ENCODE assay signal across 14 cellular contexts in the genomic region with DNA sequence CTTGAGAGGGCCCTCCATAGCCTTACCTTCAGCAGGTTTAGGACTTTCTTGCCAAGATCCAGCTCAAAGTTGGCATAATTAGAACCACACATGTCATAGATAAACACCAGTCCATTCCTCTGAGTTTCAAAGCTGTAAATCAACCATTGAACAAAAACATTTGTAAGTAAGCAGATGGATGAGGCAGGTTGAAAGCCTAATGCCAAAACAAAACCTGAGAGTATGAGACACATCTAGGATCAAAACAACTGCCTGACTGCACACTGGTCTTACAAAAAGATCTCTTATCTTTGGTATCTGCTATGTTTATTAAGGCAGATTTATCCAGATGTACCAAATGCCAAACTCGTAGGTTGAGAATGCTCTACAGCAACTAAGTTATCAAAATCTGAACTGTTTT.
DNase-seq lines count a peak whose midpoint lies in the region; ATAC-seq, FAIRE-seq and TF ChIP-seq lines count a peak whose summit lies in the region.
"Had no signal": no experiment of that assay in that cellular context is flagged by ENCODE, and none has a peak within 500 bp of the region (broad histone marks: within the 10 kb centered on the region; RNA-seq: fewer than 3 reads in every experiment).

No MANE protein-coding gene starts in this region.

- RAD21 ChIA-PET in HCT116 (lab: Charles Lee; ENCODE audit: low non-redundant PET in 1 of 2, low total read pairs in 2 of 2, uncharacterized antibody in 2 of 2, unreplicated experiment in 2 of 2): no interaction called here

- no peaks in the 10 kb centered on the region for H4K20me1 ChIP-seq in HCT116 (ENCODE audit: insufficient read depth)

- CTCF ChIA-PET in A549 (lab: Yijun Ruan, JAX) (interaction anchor here (0.6 to 2.1 kb wide), 5 partner anchors 8 to 1101 kb away, joined by 3 to 10 read pairs (median 3); no protein-coding TSS in a partner anchor), HCT116 (lab: Charles Lee) (no interaction called here), Caco-2 (lab: Charles Lee) (no interaction called here)
- CTCF ChIA-PET in activated CD8-positive, alpha-beta T cell treated with anti-CD3 and anti-CD28 coated beads, Interleukin-2, amount 10 ng/mL, durations not matched to agents 7 days and 5 days (lab: Charles Lee): interaction anchor here (1.1 to 1.2 kb wide), 2 partner anchors 15 to 124 kb away, joined by 3 read pairs; no protein-coding TSS in a partner anchor

- peaks cover 15% of the 10 kb centered on the region for H3K4me1 ChIP-seq in A549
- peaks cover 9 to 27% of the 10 kb centered on the region in 2 experiments for H3K4me1 ChIP-seq in HCT116 (ENCODE audit: control insufficient read depth in 1 of 2, insufficient read depth in 2 of 2, low read length in 2 of 2)
- no peaks in the 10 kb centered on the region for H3K4me1 ChIP-seq in Caco-2

- DNase-seq in A549 (ENCODE audit: low read depth in 1 of 2, low spot score in 1 of 2): no peak
- no peak for DNase-seq in HCT116 (ENCODE audit: low read depth, low spot score)
- peak; percentile 4 to 28 for DNase-seq in foreskin fibroblast
- no peak for DNase-seq in activated CD8-positive, alpha-beta T cell treated with anti-CD3 and anti-CD28 coated beads, Interleukin-2, amount 10 ng/mL, durations not matched to agents 7 days and 5 days
- DNase-seq in Caco-2: no peak
- DNase-seq in cortex of kidney (lab: John Stamatoyannopoulos, UW): no peak
- DNase-seq: C1 segment of cervical spinal cord, KBM-7, NCI-H1436, NCI-H2081, NCI-H524 treated with DMSO at 0.1 percent for 48 hours had no signal

- no peak overlapping the region for H2AFZ ChIP-seq in HCT116 (ENCODE audit: low read depth, low read length, poor library complexity, severe bottlenecking)

- WGBS in A549 (ENCODE audit: missing lambda C conversion rate): 81% methylated on average over 1 of the region's 1 CpG

- peak overlapping the region in 1 of 2 experiments; percentile 29; a peak in 1 of 6 replicates for H3K27ac ChIP-seq in A549
- H3K27ac ChIP-seq in HCT116 (ENCODE audit: low read depth, low read length): peak overlapping the region; percentile 34; the same call in 1 of the 2 replicates

- H3K4me1 Mint-ChIP-seq in activated T-helper 17 cell treated with anti-CD3 and anti-CD28 coated beads, Interleukin-2, amount 50 U/mL, for 72 hours: no peaks in the 10 kb centered on the region
- no peaks in the 10 kb centered on the region for H3K4me1 Mint-ChIP-seq in activated CD8-positive, alpha-beta T cell treated with anti-CD3 and anti-CD28 coated beads, Interleukin-2, amount 10 ng/mL, durations not matched to agents 7 days and 5 days (ENCODE audit: low read depth)
- H3K4me1 Mint-ChIP-seq in Caco-2 (ENCODE audit: low read depth, unreplicated experiment): no peaks in the 10 kb centered on the region

- ATAC-seq in A549 (no peak), HCT116 (no peak), HG02852 (IDR thresholded peaks at IDR 0.05; ENCODE audit: unreplicated experiment) (no peak)
- ATAC-seq in activated T-helper 17 cell treated with anti-CD3 and anti-CD28 coated beads, Interleukin-2, amount 50 U/mL, for 72 hours (replicated peaks): no peak
- ATAC-seq in activated CD8-positive, alpha-beta T cell treated with anti-CD3 and anti-CD28 coated beads, Interleukin-2, amount 10 ng/mL, durations not matched to agents 7 days and 5 days: no peak
- ATAC-seq: Right ventricle myocardium inferior had no signal

- no peak overlapping the region for H3K4me3 Mint-ChIP-seq in activated T-helper 17 cell treated with anti-CD3 and anti-CD28 coated beads, Interleukin-2, amount 50 U/mL, for 72 hours
- no peak overlapping the region for H3K4me3 Mint-ChIP-seq in activated CD8-positive, alpha-beta T cell treated with anti-CD3 and anti-CD28 coated beads, Interleukin-2, amount 10 ng/mL, durations not matched to agents 7 days and 5 days
- H3K4me3 Mint-ChIP-seq in Caco-2 (ENCODE audit: unreplicated experiment): no peak overlapping the region

- peak overlapping the region; percentile 14 for H3K27ac Mint-ChIP-seq in activated T-helper 17 cell treated with anti-CD3 and anti-CD28 coated beads, Interleukin-2, amount 50 U/mL, for 72 hours
- H3K27ac Mint-ChIP-seq in activated CD8-positive, alpha-beta T cell treated with anti-CD3 and anti-CD28 coated beads, Interleukin-2, amount 10 ng/mL, durations not matched to agents 7 days and 5 days: no peak overlapping the region
- no peak overlapping the region for H3K27ac Mint-ChIP-seq in Caco-2 (ENCODE audit: unreplicated experiment)

- BruUV-seq in HCT116 (replicated peaks; lab: Mats Ljungman, UMichigan) (no TSS peak), Caco-2 (replicated peaks; lab: Mats Ljungman, UMichigan) (no TSS peak)

- H3K4me2 ChIP-seq in A549 (peak overlapping the region; percentile 32; the same call in 1 of the 3 replicates), HCT116 (ENCODE audit: low read length) (peak overlapping the region; percentile 63)

- TF ChIP-seq POLR2A in A549 (IDR thresholded peaks at IDR 0.05; ENCODE audit: low read length): no peak
- TF ChIP-seq POLR2A in HCT116 (IDR thresholded peaks at IDR 0.05; ENCODE audit: borderline replicate concordance, extremely low read depth, insufficient read depth, insufficient read length): no peak

- intact Hi-C loops in HCT116 (cut with micrococcal nuclease): no loop called here
- intact Hi-C loops in Caco-2 (cut with micrococcal nuclease; ENCODE audit: unreplicated experiment): no loop called here

- H3K27me3 Mint-ChIP-seq in activated T-helper 17 cell treated with anti-CD3 and anti-CD28 coated beads, Interleukin-2, amount 50 U/mL, for 72 hours: no peaks in the 10 kb centered on the region
- no peaks in the 10 kb centered on the region for H3K27me3 Mint-ChIP-seq in activated CD8-positive, alpha-beta T cell treated with anti-CD3 and anti-CD28 coated beads, Interleukin-2, amount 10 ng/mL, durations not matched to agents 7 days and 5 days (ENCODE audit: low read depth)
- no peaks in the 10 kb centered on the region for H3K27me3 Mint-ChIP-seq in Caco-2 (ENCODE audit: insufficient read depth, unreplicated experiment)

- no peaks in the 10 kb centered on the region for H3K79me2 ChIP-seq in HCT116 (ENCODE audit: insufficient read depth, low read length)

- H3K9me2 ChIP-seq in HCT116 (ENCODE audit: insufficient read depth): no peaks in the 10 kb centered on the region

- H3K9me3 ChIP-seq in A549 (no peaks in the 10 kb centered on the region), HCT116 (ENCODE audit: control insufficient read depth in 1 of 2, insufficient read depth in 1 of 2, low read depth in 1 of 2, low read length in 2 of 2) (no peaks in the 10 kb centered on the region), Caco-2 (no peaks in the 10 kb centered on the region)

- no peak for TF ChIP-seq EP300 in A549 (IDR thresholded peaks at IDR 0.05)

- H3K9me3 Mint-ChIP-seq in activated T-helper 17 cell treated with anti-CD3 and anti-CD28 coated beads, Interleukin-2, amount 50 U/mL, for 72 hours: no peaks in the 10 kb centered on the region
- H3K9me3 Mint-ChIP-seq in activated CD8-positive, alpha-beta T cell treated with anti-CD3 and anti-CD28 coated beads, Interleukin-2, amount 10 ng/mL, durations not matched to agents 7 days and 5 days (ENCODE audit: insufficient read depth): no peaks in the 10 kb centered on the region
- no peaks in the 10 kb centered on the region for H3K9me3 Mint-ChIP-seq in Caco-2 (ENCODE audit: unreplicated experiment)

- peaks cover 82% of the 10 kb centered on the region for H3K36me3 Mint-ChIP-seq in activated T-helper 17 cell treated with anti-CD3 and anti-CD28 coated beads, Interleukin-2, amount 50 U/mL, for 72 hours (ENCODE audit: low read depth)
- H3K36me3 Mint-ChIP-seq in activated CD8-positive, alpha-beta T cell treated with anti-CD3 and anti-CD28 coated beads, Interleukin-2, amount 10 ng/mL, durations not matched to agents 7 days and 5 days (ENCODE audit: low read depth): peaks cover 46% of the 10 kb centered on the region
- peaks cover 55% of the 10 kb centered on the region for H3K36me3 Mint-ChIP-seq in Caco-2 (ENCODE audit: insufficient read depth, unreplicated experiment)

- no peak overlapping the region for H3K9ac ChIP-seq in HCT116 (ENCODE audit: low read length)

- POLR2A ChIA-PET in A549 (lab: Yijun Ruan, JAX) (no interaction called here), HCT116 (lab: Charles Lee) (no interaction called here), Caco-2 (lab: Charles Lee) (no interaction called here)
- POLR2A ChIA-PET in activated CD8-positive, alpha-beta T cell treated with anti-CD3 and anti-CD28 coated beads, Interleukin-2, amount 10 ng/mL, durations not matched to agents 7 days and 5 days (lab: Charles Lee): no interaction called here

- no peak for FAIRE-seq in A549 (lab: Jason Lieb, UNC)

- H3K27me3 ChIP-seq in HCT116 (ENCODE audit: insufficient read depth, low read length) (no peaks in the 10 kb centered on the region), Caco-2 (replicated peaks; ENCODE audit: control insufficient read depth, insufficient read depth, low read length) (no peaks in the 10 kb centered on the region)

- H3K36me3 ChIP-seq in HCT116 (ENCODE audit: control insufficient read depth in 1 of 2, insufficient read depth in 2 of 2, low read length in 2 of 2): peaks cover 6 to 17% of the 10 kb centered on the region in 2 experiments; a peak in 3 of 4 replicates
- H3K36me3 ChIP-seq in Caco-2 (ENCODE audit: control insufficient read depth, insufficient read depth, low read length): no peaks in the 10 kb centered on the region; the same call in 1 of the 2 replicates

- TF ChIP-seq CTCF in A549 (IDR thresholded peaks at IDR 0.05): no peak
- no peak for TF ChIP-seq CTCF in HCT116 (IDR thresholded peaks at IDR 0.05 in 2 of 3, conservative IDR thresholded peaks at IDR 0.05 in 1 of 3; ENCODE audit: borderline replicate concordance in 1 of 3, insufficient read depth in 1 of 3, low read depth in 2 of 3, low read length in 2 of 3)
- TF ChIP-seq CTCF in foreskin fibroblast (IDR thresholded peaks at IDR 0.05; ENCODE audit: low read depth, low read length): no peak
- no peak for TF ChIP-seq CTCF in Caco-2 (IDR thresholded peaks at IDR 0.05; ENCODE audit: insufficient read depth in 1 of 2, low read depth in 1 of 2, low read length in 1 of 2, severe bottlenecking in 1 of 2, unreplicated experiment in 1 of 2)

- H3K4me3 ChIP-seq in A549: no peak overlapping the region
- H3K4me3 ChIP-seq in HCT116 (replicated peaks in 1 of 2; ENCODE audit: low read depth in 1 of 2, low read length in 2 of 2): no peak overlapping the region
- no peak overlapping the region for H3K4me3 ChIP-seq in foreskin fibroblast (ENCODE audit: low read depth in 1 of 2, low read length in 2 of 2)
- no peak overlapping the region for H3K4me3 ChIP-seq in Caco-2 (ENCODE audit: low read depth, low read length)

- no peak for TF ChIP-seq RAD21 in A549 (conservative IDR thresholded peaks at IDR 0.05 in 1 of 2, IDR thresholded peaks at IDR 0.05 in 1 of 2)
- TF ChIP-seq RAD21 in HCT116 (IDR thresholded peaks at IDR 0.05; ENCODE audit: low read depth): no peak

TF ChIP-seq in A549, 52 proteins besides CTCF, POLR2A, EP300 and RAD21:
- TF ChIP-seq ZSCAN20 (CRISPR knock-in tag; IDR thresholded peaks at IDR 0.05) (no peak), CBX2 (IDR thresholded peaks at IDR 0.05; ENCODE audit: borderline replicate concordance, low read depth) (no peak)
TF ChIP-seq in A549: peak in this region for 0.

Comparison
In these comparisons a context has a peak if more than half of its experiments do, and no peak if none do; other contexts are left out.
1. DNase-seq: peak in foreskin fibroblast (2 of 2); none in A549 (0 of 2), HCT116 (single experiment), activated CD8-positive, alpha-beta T cell treated with anti-CD3 and anti-CD28 coated beads, Interleukin-2, amount 10 ng/mL, durations not matched to agents 7 days and 5 days (single experiment), Caco-2 (0 of 2) and cortex of kidney (single experiment).
2. CTCF ChIA-PET loops: an anchor here in A549 (0.6 to 2.1 kb wide) and activated CD8-positive, alpha-beta T cell treated with anti-CD3 and anti-CD28 coated beads, Interleukin-2, amount 10 ng/mL, durations not matched to agents 7 days and 5 days (1.1 to 1.2 kb wide); none called in HCT116 and Caco-2.